ENCODE assay signal across 12 cellular contexts in the genomic region with DNA sequence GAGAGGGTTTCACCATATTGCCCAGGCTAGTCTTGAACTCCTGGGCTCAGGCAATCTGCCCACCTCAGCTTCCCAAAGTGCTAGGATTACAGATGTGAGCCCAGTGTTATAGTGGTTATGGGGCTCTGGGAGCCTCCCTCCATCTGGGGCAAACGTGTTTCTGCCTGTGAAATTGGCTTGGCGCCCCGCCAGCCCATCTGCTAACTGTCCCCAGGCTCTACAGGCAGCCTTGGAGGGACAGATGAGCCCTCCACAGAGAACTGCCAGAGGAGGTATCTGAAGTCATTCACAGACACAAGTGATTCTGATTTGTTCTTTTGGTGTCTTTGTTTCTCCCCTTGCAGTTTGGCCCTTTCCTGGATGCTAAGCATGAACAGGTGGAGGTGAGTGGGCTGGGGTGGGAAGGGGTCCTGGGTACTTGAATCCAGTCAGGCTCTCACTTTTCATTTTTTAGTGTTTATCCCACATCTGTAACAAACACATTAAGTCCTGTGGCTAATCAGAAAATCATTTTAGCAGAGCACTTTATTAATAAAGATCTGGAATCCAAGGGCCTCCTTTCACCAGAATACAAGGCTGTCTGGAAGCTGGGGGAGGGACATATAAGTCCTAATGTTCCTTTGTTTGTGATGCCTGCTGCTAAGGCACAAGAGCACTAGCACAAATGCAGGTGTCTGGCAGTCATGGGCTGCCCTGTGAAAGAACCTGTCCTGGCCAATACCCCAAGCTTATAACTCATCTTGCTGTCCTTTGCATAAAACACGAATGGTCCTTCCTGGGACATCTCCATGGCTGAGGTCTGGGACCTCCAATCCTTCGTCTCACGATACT. TPM values are rescaled to one million over a fixed set of nuclear protein-coding genes. Genes with fewer than 3 reads are reported as not detected.
A peak's percentile ranks its signal among the peaks of the same experiment; 100 is the strongest.
DNase-seq lines count a peak whose midpoint lies in the region; ATAC-seq, FAIRE-seq and TF ChIP-seq lines count a peak whose summit lies in the region.
"Had no signal": no experiment of that assay in that cellular context is flagged by ENCODE, and none has a peak within 500 bp of the region (broad histone marks: within the 10 kb centered on the region; RNA-seq: fewer than 3 reads in every experiment).

No MANE protein-coding gene starts in this region.

- DNase-seq in AG04450 (ENCODE audit: low read depth, low spot score) = no peak
- peak; percentile 24 for DNase-seq in Jurkat, Clone E6-1 (ENCODE audit: low read depth, low spot score)
- no peak for DNase-seq in K562 (ENCODE audit: extremely low read depth in 1 of 4, low spot score in 3 of 4)
- no peak for DNase-seq in lower lobe of right lung
- DNase-seq in OCI-M2 (lab: John Stamatoyannopoulos, UW; ENCODE audit: unreplicated experiment) = no peak
- no peak for DNase-seq in SIG-M5 (lab: John Stamatoyannopoulos, UW)
- DNase-seq in stimulated activated CD4-positive, alpha-beta T cell treated with anti-CD3 and anti-CD28 coated beads, Interleukin-15, amount 100 ng/mL, for 24 hours = no peak
- DNase-seq: activated B cell treated with CpG ODN at 0.5 μM for 24 hours; activated naive CD4-positive, alpha-beta T cell treated with anti-CD3 and anti-CD28 coated beads for 36 hours had no signal

- H3K79me2 ChIP-seq in K562 (ENCODE audit: control insufficient read depth, insufficient read depth, low read length) = no peaks in the 10 kb centered on the region

- no peak for TF ChIP-seq CTCF in AG04450 (IDR thresholded peaks at IDR 0.05; ENCODE audit: low read depth, low read length)
- TF ChIP-seq CTCF in K562 (IDR thresholded peaks at IDR 0.05 in 2 of 3, conservative IDR thresholded peaks at IDR 0.05 in 1 of 3; ENCODE audit: insufficient read depth in 2 of 3, low read depth in 1 of 3, low read length in 3 of 3) = no peak
- no peak for TF ChIP-seq CTCF in lower lobe of right lung (IDR thresholded peaks at IDR 0.05)

- H3K9me3 ChIP-seq in AG04450 (ENCODE audit: control insufficient read depth, insufficient read depth, low read length) (no peaks in the 10 kb centered on the region), K562 (replicated peaks; ENCODE audit: control insufficient read depth, insufficient read depth, low read depth, low read length) (no peaks in the 10 kb centered on the region), lower lobe of right lung (no peaks in the 10 kb centered on the region)

- CTCF ChIA-PET in AG04450 (lab: Charles Lee) (interaction anchor here (1.9 to 9.4 kb wide), 4 partner anchors 13 to 41 kb away, joined by 8 to 93 read pairs (median 18); a partner anchor contains a TSS), K562 (lab: Yijun Ruan, JAX; ENCODE audit: low intra/inter-chr PET ratio) (no interaction called here)

- TF ChIP-seq EP300 in K562 (IDR thresholded peaks at IDR 0.05; ENCODE audit: low read length) = no peak

- TF ChIP-seq RAD21 in K562 (CRISPR knock-in tag; conservative IDR thresholded peaks at IDR 0.05 in 1 of 2, IDR thresholded peaks at IDR 0.05 in 1 of 2) = no peak

- H3K4me3 ChIP-seq in AG04450 (ENCODE audit: low read depth, low read length) (no peak overlapping the region), K562 (no peak overlapping the region), lower lobe of right lung (no peak overlapping the region)
- no peak overlapping the region for H3K4me3 ChIP-seq in Jurkat, Clone E6-1 (ENCODE audit: low read length)

- WGBS in K562 (ENCODE audit: insufficient coverage, low coverage, missing lambda C conversion rate) = 85% methylated on average over 6 of the region's 6 CpGs

- H2AFZ ChIP-seq in K562 (ENCODE audit: low read depth, low read length) = no peak overlapping the region

- 0 out of 4 replicates have a peak overlapping the region, but pooled peaks of 1 of the 2 experiments have one; percentile 23 for H3K9ac ChIP-seq in K562 (ENCODE audit: insufficient read depth in 1 of 2, low read depth in 2 of 2, low read length in 2 of 2)

- in situ Hi-C loops in K562 (cut with MboI) = no loop called here

- no peaks in the 10 kb centered on the region for H3K27me3 ChIP-seq in AG04450 (ENCODE audit: control insufficient read depth, insufficient read depth, low read length)
- no peaks in the 10 kb centered on the region for H3K27me3 ChIP-seq in K562 (ENCODE audit: control insufficient read depth in 2 of 2, insufficient read depth in 2 of 2, low read length in 2 of 2)
- H3K27me3 ChIP-seq in lower lobe of right lung (ENCODE audit: low read depth) = no peaks in the 10 kb centered on the region

- intact Hi-C loops in K562 (cut with micrococcal nuclease) (no loop called here), lower lobe of right lung (cut with DNase I) (no loop called here)

- H4K20me1 ChIP-seq in K562 (replicated peaks; ENCODE audit: control insufficient read depth, insufficient read depth, low read length) = no peaks in the 10 kb centered on the region

- no peaks in the 10 kb centered on the region for H3K9me1 ChIP-seq in K562 (ENCODE audit: control insufficient read depth, insufficient read depth, low read length)

- no peak for ATAC-seq in K562
- no peak for ATAC-seq in lower lobe of right lung
- ATAC-seq in HG02884 (IDR thresholded peaks at IDR 0.05; ENCODE audit: unreplicated experiment) = no peak

- peaks cover 2 to 20% of the 10 kb centered on the region in 2 experiments; a peak in 4 of 5 replicates for H3K4me1 ChIP-seq in K562 (replicated peaks in 1 of 2; ENCODE audit: control insufficient read depth in 2 of 2, insufficient read depth in 2 of 2, low read length in 2 of 2)
- peaks cover 40% of the 10 kb centered on the region for H3K4me1 ChIP-seq in lower lobe of right lung

- FAIRE-seq in K562 (lab: Jason Lieb, UNC) = no peak
- FAIRE-seq: urothelium cell line had no signal

- no peak for TF ChIP-seq POLR2A in K562 (conservative IDR thresholded peaks at IDR 0.05)

- no peak overlapping the region for H3K4me2 ChIP-seq in K562 (ENCODE audit: insufficient read depth, low read length)

- no TSS peak for BruUV-seq in K562 (replicated peaks; lab: Mats Ljungman, UMichigan)

- POLR2A ChIA-PET in AG04450 (lab: Yijun Ruan, JAX) (interaction anchor here (5.4 kb wide), 1 partner anchor 26 kb away, joined by 118 read pairs; a partner anchor contains a TSS), K562 (lab: Yijun Ruan, JAX) (interaction anchor here (1.0 to 2.3 kb wide), 7 partner anchors 8 to 217 kb away, joined by 3 to 7 read pairs (median 4); a partner anchor contains a TSS)

- peak overlapping the region; percentile 100 for H3K27ac ChIP-seq in AG04450 (ENCODE audit: low read depth, low read length)
- H3K27ac ChIP-seq in K562 (ENCODE audit: extremely low read depth, low read depth, low read length) = no peak overlapping the region
- H3K27ac ChIP-seq in lower lobe of right lung = peak overlapping the region; percentile 90
- H3K27ac ChIP-seq: C4-2B had no signal

- peaks cover 96% of the 10 kb centered on the region for H3K36me3 ChIP-seq in K562 (ENCODE audit: control insufficient read depth, insufficient read depth, low read length)
- H3K36me3 ChIP-seq in lower lobe of right lung = peaks cover 41% of the 10 kb centered on the region

RNA-seq across cellular contexts. Expression of a gene that starts 25.7 kb away (rescaled TPM):
- 14.3 and 21.1 TPM in 2 replicates for polyA plus RNA-seq in AG04450 (2011; rRNA removed)
- polyA minus RNA-seq in AG04450 (2011; rRNA and poly(A)+ RNA removed) = 26.3 and 36.9 TPM in 2 replicates
- not detected for polyA plus RNA-seq in Jurkat, Clone E6-1 (2012; ENCODE audit: insufficient read depth, insufficient read length)
- total RNA-seq in K562 (2011; cell fraction: chromatin; rRNA removed; ENCODE audit: low replicate concordance) = 5.1 and 29.5 TPM in 2 replicates
- 17.6 and 26.3 TPM in 2 replicates for total RNA-seq in K562 (2011; cell fraction: nucleolus; rRNA removed)
- total RNA-seq in K562 (2011; cell fraction: nucleoplasm; rRNA removed) = 11.7 and 13.1 TPM in 2 replicates
- total RNA-seq in K562 (2014; rRNA removed) = 0.54 and 2.6 TPM in 2 replicates
- 0.29 TPM in 1 of 2 replicates, not detected in the other for total RNA-seq in K562 (2014; rRNA removed; fragmentation: Illumina TruSeq; extraction: Trizol)
- total RNA-seq in K562 (2015; rRNA removed; fragmentation: Illumina TruSeq; extraction: Trizol) = 0.79 and 1.3 TPM in 2 replicates
- 2.1 and 3.5 TPM in 2 replicates for total RNA-seq in K562 (2021)
- polyA plus RNA-seq in K562 (2011; rRNA removed) = 0.45 and 1.9 TPM in 2 replicates
- 0.68 and 3.8 TPM in 2 replicates for polyA plus RNA-seq in K562 (2011; cell fraction: cytosol; rRNA removed)
- 3.4 and 6.9 TPM in 2 replicates for polyA plus RNA-seq in K562 (2011; cell fraction: nucleus; rRNA removed)
- polyA plus RNA-seq in K562 (2012) = 2.2 and 4.8 TPM in 2 replicates
- 2.9 and 5.4 TPM in 2 replicates for polyA plus RNA-seq in K562 (2014; fragmentation: Illumina TruSeq; extraction: Trizol)
- under 1 TPM; 0.27 to 0.52 TPM for polyA plus RNA-seq in K562 (2014; fragmentation: Nextera tagmentation; extraction: Ambion mirVana)
- 1.1 and 1.5 TPM in 2 replicates for polyA plus RNA-seq in K562 (2014; rRNA removed)
- polyA minus RNA-seq in K562 (2011; rRNA and poly(A)+ RNA removed) = 0.53 and 1.1 TPM in 2 replicates
- polyA minus RNA-seq in K562 (2011; cell fraction: cytosol; rRNA and poly(A)+ RNA removed) = 1.3 and 2.0 TPM in 2 replicates
- polyA minus RNA-seq in K562 (2011; cell fraction: nucleus; rRNA and poly(A)+ RNA removed) = 3.1 and 5.8 TPM in 2 replicates
- total RNA-seq in lower lobe of right lung = 17.0 TPM

RNA-seq across cellular contexts. Expression of a gene that starts 27.2 kb away (rescaled TPM):
- 10.4 and 14.1 TPM in 2 replicates for polyA plus RNA-seq in AG04450 (2011; rRNA removed)
- polyA minus RNA-seq in AG04450 (2011; rRNA and poly(A)+ RNA removed) = 8.3 and 13.0 TPM in 2 replicates
- 97.3 TPM for polyA plus RNA-seq in Jurkat, Clone E6-1 (2012; ENCODE audit: insufficient read depth, insufficient read length)
- 265 and 326 TPM in 2 replicates for total RNA-seq in K562 (2011; cell fraction: chromatin; rRNA removed; ENCODE audit: low replicate concordance)
- total RNA-seq in K562 (2011; cell fraction: nucleolus; rRNA removed) = 95.2 and 116 TPM in 2 replicates
- 147 and 156 TPM in 2 replicates for total RNA-seq in K562 (2011; cell fraction: nucleoplasm; rRNA removed)
- 35.0 and 37.1 TPM in 2 replicates for total RNA-seq in K562 (2014; rRNA removed)
- 49.4 and 50.7 TPM in 2 replicates for total RNA-seq in K562 (2014; rRNA removed; fragmentation: Illumina TruSeq; extraction: Trizol)
- 47.5 and 52.5 TPM in 2 replicates for total RNA-seq in K562 (2015; rRNA removed; fragmentation: Illumina TruSeq; extraction: Trizol)
- 43.2 and 46.7 TPM in 2 replicates for total RNA-seq in K562 (2021)
- 114 and 134 TPM in 2 replicates for polyA plus RNA-seq in K562 (2011; rRNA removed)
- 93.4 and 98.1 TPM in 2 replicates for polyA plus RNA-seq in K562 (2011; cell fraction: cytosol; rRNA removed)
- polyA plus RNA-seq in K562 (2011; cell fraction: nucleus; rRNA removed) = 150 and 166 TPM in 2 replicates
- polyA plus RNA-seq in K562 (2012) = 38.7 and 48.5 TPM in 2 replicates
- polyA plus RNA-seq in K562 (2014; fragmentation: Illumina TruSeq; extraction: Trizol) = 92.7 and 113 TPM in 2 replicates
- 1 to 10 TPM; 2.7 to 5.6 TPM for polyA plus RNA-seq in K562 (2014; fragmentation: Nextera tagmentation; extraction: Ambion mirVana)
- polyA plus RNA-seq in K562 (2014; rRNA removed) = 44.4 and 52.8 TPM in 2 replicates
- 120 and 125 TPM in 2 replicates for polyA minus RNA-seq in K562 (2011; rRNA and poly(A)+ RNA removed)
- polyA minus RNA-seq in K562 (2011; cell fraction: cytosol; rRNA and poly(A)+ RNA removed) = 44.7 and 51.1 TPM in 2 replicates
- polyA minus RNA-seq in K562 (2011; cell fraction: nucleus; rRNA and poly(A)+ RNA removed) = 49.7 and 85.1 TPM in 2 replicates
- 8.7 TPM for total RNA-seq in lower lobe of right lung

RNA-seq across cellular contexts. Expression of a gene that starts 44.7 kb away (rescaled TPM):
- polyA plus RNA-seq in AG04450 (2011; rRNA removed) = 43.7 and 52.0 TPM in 2 replicates
- 49.2 and 58.5 TPM in 2 replicates for polyA minus RNA-seq in AG04450 (2011; rRNA and poly(A)+ RNA removed)
- polyA plus RNA-seq in Jurkat, Clone E6-1 (2012; ENCODE audit: insufficient read depth, insufficient read length) = 82.0 TPM
- 75.3 and 142 TPM in 2 replicates for total RNA-seq in K562 (2011; cell fraction: chromatin; rRNA removed; ENCODE audit: low replicate concordance)
- 65.5 and 74.9 TPM in 2 replicates for total RNA-seq in K562 (2011; cell fraction: nucleolus; rRNA removed)
- 76.9 and 80.5 TPM in 2 replicates for total RNA-seq in K562 (2011; cell fraction: nucleoplasm; rRNA removed)
- 34.4 and 44.0 TPM in 2 replicates for total RNA-seq in K562 (2014; rRNA removed)
- 28.1 and 29.3 TPM in 2 replicates for total RNA-seq in K562 (2014; rRNA removed; fragmentation: Illumina TruSeq; extraction: Trizol)
- total RNA-seq in K562 (2015; rRNA removed; fragmentation: Illumina TruSeq; extraction: Trizol) = 41.0 and 41.1 TPM in 2 replicates
- 74.6 and 76.3 TPM in 2 replicates for total RNA-seq in K562 (2021)
- polyA plus RNA-seq in K562 (2011; rRNA removed) = 29.7 and 40.3 TPM in 2 replicates
- polyA plus RNA-seq in K562 (2011; cell fraction: cytosol; rRNA removed) = 44.3 and 45.4 TPM in 2 replicates
- polyA plus RNA-seq in K562 (2011; cell fraction: nucleus; rRNA removed) = 64.8 and 70.4 TPM in 2 replicates
- polyA plus RNA-seq in K562 (2012) = 54.9 and 55.8 TPM in 2 replicates
- polyA plus RNA-seq in K562 (2014; fragmentation: Illumina TruSeq; extraction: Trizol) = 65.0 and 81.7 TPM in 2 replicates
- 10 to 100 TPM; 15.6 to 33.2 TPM for polyA plus RNA-seq in K562 (2014; fragmentation: Nextera tagmentation; extraction: Ambion mirVana)
- 33.2 and 35.6 TPM in 2 replicates for polyA plus RNA-seq in K562 (2014; rRNA removed)
- polyA minus RNA-seq in K562 (2011; rRNA and poly(A)+ RNA removed) = 31.7 and 32.1 TPM in 2 replicates
- 25.4 and 35.7 TPM in 2 replicates for polyA minus RNA-seq in K562 (2011; cell fraction: cytosol; rRNA and poly(A)+ RNA removed)
- polyA minus RNA-seq in K562 (2011; cell fraction: nucleus; rRNA and poly(A)+ RNA removed) = 21.1 and 35.7 TPM in 2 replicates
- total RNA-seq in lower lobe of right lung = 45.8 TPM
